ENCODE assay signal across 8 cellular contexts in the genomic region with DNA sequence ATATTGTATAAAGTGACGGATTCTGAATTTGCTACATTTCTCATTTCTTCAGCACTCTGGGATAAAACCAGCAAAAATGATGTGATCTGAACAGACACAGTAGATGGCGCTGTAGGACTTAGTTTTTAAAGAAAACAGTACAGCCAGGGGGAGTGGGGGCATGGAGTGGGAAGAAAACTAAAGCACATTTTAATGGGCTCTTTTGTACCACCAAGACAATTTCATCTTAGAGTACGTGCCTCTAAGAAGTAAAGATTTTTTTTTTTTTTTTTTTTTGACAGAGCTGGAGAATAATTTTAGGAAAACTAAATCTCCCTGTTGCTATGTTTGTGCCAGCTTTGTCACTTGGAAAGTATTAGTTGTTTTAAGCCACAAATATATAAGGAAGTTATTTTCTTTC.
DNase-seq lines count a peak whose midpoint lies in the region; ATAC-seq lines count a peak whose summit lies in the region.

No MANE protein-coding gene starts in this region.

- no peaks in the 10 kb centered on the region for H3K27me3 ChIP-seq in Karpas-422 (ENCODE audit: low read length)
- H3K27me3 ChIP-seq in adipocyte (replicated peaks; ENCODE audit: control insufficient read depth, insufficient read depth, low read length), result no peaks in the 10 kb centered on the region
- no peaks in the 10 kb centered on the region for H3K27me3 ChIP-seq in right cardiac atrium (ENCODE audit: control insufficient read depth, insufficient read depth)

- H4K20me1 ChIP-seq in Karpas-422 (ENCODE audit: insufficient read depth, low read depth, low read length), result peaks cover 51% of the 10 kb centered on the region

- H3K79me2 ChIP-seq in Karpas-422 (ENCODE audit: low read length), result no peaks in the 10 kb centered on the region

- H3K36me3 ChIP-seq in Karpas-422 (ENCODE audit: insufficient read depth, low read length), result no peaks in the 10 kb centered on the region
- no peaks in the 10 kb centered on the region for H3K36me3 ChIP-seq in adipocyte (ENCODE audit: control insufficient read depth, insufficient read depth, low read length, severe bottlenecking)

- intact Hi-C loops in right cardiac atrium (cut with DNase I), result loop anchor here in 3 of 4 donors (5.0 to 10.0 kb wide), 4 partner anchors 298 to 873 kb away; no protein-coding TSS in a partner anchor
- intact Hi-C loops in sciatic nerve (cut with DNase I), result no loop called here

- no peaks in the 10 kb centered on the region for H3K9me2 ChIP-seq in Karpas-422 (replicated peaks; ENCODE audit: insufficient read depth, low read length)

- H3K9ac ChIP-seq in Karpas-422 (ENCODE audit: low read length) (no peak overlapping the region), adipocyte (ENCODE audit: low read length) (peak overlapping the region; percentile 91)

- 12% methylated on average over 3 of the region's 3 CpGs for WGBS in right cardiac atrium

- H3K4me1 ChIP-seq in Karpas-422 (ENCODE audit: low read length) (no peaks in the 10 kb centered on the region), adipocyte (ENCODE audit: control insufficient read depth, insufficient read depth, low read length) (peaks cover 57% of the 10 kb centered on the region), right cardiac atrium (ENCODE audit: control insufficient read depth, insufficient read depth, low read length) (no peaks in the 10 kb centered on the region)

- no peak overlapping the region for H2AFZ ChIP-seq in Karpas-422 (ENCODE audit: low read length)

- no peaks in the 10 kb centered on the region for H3K9me3 ChIP-seq in Karpas-422 (ENCODE audit: low read length)
- H3K9me3 ChIP-seq in adipocyte (ENCODE audit: control insufficient read depth, low read length), result no peaks in the 10 kb centered on the region
- H3K9me3 ChIP-seq in right cardiac atrium (ENCODE audit: control insufficient read depth, low read length), result no peaks in the 10 kb centered on the region

- H3K4me2 ChIP-seq in Karpas-422 (ENCODE audit: low read depth, low read length, poor library complexity, severe bottlenecking), result no peak overlapping the region

- no peak overlapping the region for H3K4me3 ChIP-seq in Karpas-422 (ENCODE audit: low read length)
- no peak overlapping the region for H3K4me3 ChIP-seq in adipocyte (ENCODE audit: low read length)
- H3K4me3 ChIP-seq in right cardiac atrium (ENCODE audit: low read length), result no peak overlapping the region

- DNase-seq in DMS79 (lab: John Stamatoyannopoulos, UW) (peak; percentile 75), Karpas-422 (peak; percentile 92), OCI-M1 (lab: John Stamatoyannopoulos, UW) (peak; percentile 85), adipocyte (ENCODE audit: low read depth) (peak; percentile 97), right cardiac atrium (peak; percentile 59 to 74 (median 71)), sciatic nerve (ENCODE audit: low spot score) (peak; percentile 79)
- DNase-seq in activated effector memory CD4-positive, alpha-beta T cell treated with Interleukin-2 at 50 U/mL for 16 hours, result no peak

- ATAC-seq in right cardiac atrium, result peak; percentile 71 to 85
- ATAC-seq in sciatic nerve, result peak; percentile 39
- ATAC-seq in GM18867 (IDR thresholded peaks at IDR 0.05; ENCODE audit: unreplicated experiment), result no peak

- H3K27ac ChIP-seq in Karpas-422 (ENCODE audit: low read length), result no peak overlapping the region
- no peak overlapping the region for H3K27ac ChIP-seq in right cardiac atrium (ENCODE audit: low read length)
